ENCODE assay signal across 7 cellular contexts in genomic region chr15:68578175-68578959, GRCh38. TPM values are rescaled to one million over a fixed set of nuclear protein-coding genes. Genes with fewer than 3 reads are reported as not detected.
A peak's percentile ranks its signal among the peaks of the same experiment; 100 is the strongest.
DNase-seq lines count a peak whose midpoint lies in the region; ATAC-seq and TF ChIP-seq lines count a peak whose summit lies in the region.

No MANE protein-coding gene starts in this region.

- H3K27ac Mint-ChIP-seq in activated CD8-positive, alpha-beta memory T cell treated with anti-CD3 and anti-CD28 coated beads, Interleukin-2, amount 10 ng/mL, durations not matched to agents 7 days and 5 days = no peak overlapping the region
- H3K27ac Mint-ChIP-seq in mesothelial cell of epicardium = no peak overlapping the region

- peaks cover 54% of the 10 kb centered on the region for H3K27me3 Mint-ChIP-seq in activated CD8-positive, alpha-beta memory T cell treated with anti-CD3 and anti-CD28 coated beads, Interleukin-2, amount 10 ng/mL, durations not matched to agents 7 days and 5 days
- peaks cover 55% of the 10 kb centered on the region for H3K27me3 Mint-ChIP-seq in mesothelial cell of epicardium (ENCODE audit: low read depth)

- no peaks in the 10 kb centered on the region for H3K36me3 Mint-ChIP-seq in activated CD8-positive, alpha-beta memory T cell treated with anti-CD3 and anti-CD28 coated beads, Interleukin-2, amount 10 ng/mL, durations not matched to agents 7 days and 5 days
- no peaks in the 10 kb centered on the region for H3K36me3 Mint-ChIP-seq in mesothelial cell of epicardium

- H3K4me3 Mint-ChIP-seq in activated CD8-positive, alpha-beta memory T cell treated with anti-CD3 and anti-CD28 coated beads, Interleukin-2, amount 10 ng/mL, durations not matched to agents 7 days and 5 days = peak overlapping the region; percentile 50
- H3K4me3 Mint-ChIP-seq in mesothelial cell of epicardium = peak overlapping the region; percentile 68

- peak; percentile 59 for ATAC-seq in activated CD8-positive, alpha-beta memory T cell treated with anti-CD3 and anti-CD28 coated beads, Interleukin-2, amount 10 ng/mL, durations not matched to agents 7 days and 5 days
- ATAC-seq in esophagus mucosa (peak; percentile 63), GM18907 (IDR thresholded peaks at IDR 0.05; ENCODE audit: unreplicated experiment) (no peak)

- no peak for TF ChIP-seq CTCF in mesothelial cell of epicardium (IDR thresholded peaks at IDR 0.05; ENCODE audit: unreplicated experiment)

- H3K9me3 Mint-ChIP-seq in activated CD8-positive, alpha-beta memory T cell treated with anti-CD3 and anti-CD28 coated beads, Interleukin-2, amount 10 ng/mL, durations not matched to agents 7 days and 5 days (ENCODE audit: low read depth) = no peaks in the 10 kb centered on the region
- H3K9me3 Mint-ChIP-seq in mesothelial cell of epicardium = no peaks in the 10 kb centered on the region

- H3K4me1 Mint-ChIP-seq in activated CD8-positive, alpha-beta memory T cell treated with anti-CD3 and anti-CD28 coated beads, Interleukin-2, amount 10 ng/mL, durations not matched to agents 7 days and 5 days = peaks cover 7% of the 10 kb centered on the region
- peaks cover 10% of the 10 kb centered on the region for H3K4me1 Mint-ChIP-seq in mesothelial cell of epicardium

- peak; percentile 80 for DNase-seq in ELR (ENCODE audit: low read depth)
- DNase-seq in NCI-H1092 treated with DMSO at 0.1 percent for 48 hours (lab: John Stamatoyannopoulos, UW) = peak; percentile 35
- DNase-seq in activated CD8-positive, alpha-beta memory T cell treated with anti-CD3 and anti-CD28 coated beads, Interleukin-2, amount 10 ng/mL, durations not matched to agents 7 days and 5 days = no peak
- DNase-seq in mesothelial cell of epicardium (ENCODE audit: low spot score in 2 of 2, unreplicated experiment in 2 of 2) = peak; percentile 35 to 68
- DNase-seq in superior temporal gyrus (ENCODE audit: extremely low spot score) = peak; percentile 83

- CTCF ChIA-PET in activated CD8-positive, alpha-beta memory T cell treated with anti-CD3 and anti-CD28 coated beads, Interleukin-2, amount 10 ng/mL, durations not matched to agents 7 days and 5 days (lab: Charles Lee) = interaction anchor here (1.0 kb wide), 2 partner anchors 29 to 96 kb away, joined by 3 read pairs; no protein-coding TSS in a partner anchor

RNA-seq across cellular contexts. Expression of gene CORO2B, which starts 0.4 kb away (rescaled TPM):
- not detected for total RNA-seq in activated CD8-positive, alpha-beta memory T cell treated with anti-CD3 and anti-CD28 coated beads, Interleukin-2, amount 10 ng/mL, durations not matched to agents 7 days and 5 days
- total RNA-seq in esophagus mucosa (0.12 TPM), mesothelial cell of epicardium (1.00 to 1.1 TPM (median 1.1 TPM) in 3 replicates)
